Comparison of ENCODE assay signal across 28 cellular contexts in the genomic region with DNA sequence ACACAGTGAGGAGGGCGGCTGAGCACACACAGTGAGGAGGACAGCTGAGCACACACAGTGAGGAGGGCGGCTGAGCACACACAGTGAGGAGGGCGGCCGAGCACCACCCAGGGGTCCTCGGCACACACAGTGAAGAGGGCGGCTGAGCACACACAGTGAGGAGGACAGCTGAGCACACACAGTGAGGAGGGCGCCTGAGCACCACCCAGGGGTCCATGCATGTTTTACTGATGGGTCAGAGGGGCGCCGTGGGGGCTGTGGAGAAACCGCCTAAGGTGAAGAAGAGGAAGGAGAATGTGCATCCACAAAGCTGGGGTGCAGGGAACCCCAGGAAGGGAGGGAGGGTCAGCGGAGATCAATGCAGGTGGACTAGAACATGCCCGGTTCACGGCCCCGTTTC.
DNase-seq lines count a peak whose midpoint lies in the region; ATAC-seq and TF ChIP-seq lines count a peak whose summit lies in the region.
"Had no signal": no experiment of that assay in that cellular context is flagged by ENCODE, and none has a peak within 500 bp of the region (broad histone marks: within the 10 kb centered on the region; RNA-seq: fewer than 3 reads in every experiment).

No MANE protein-coding gene starts in this region.

- no peaks in the 10 kb centered on the region for H3K9me3 Mint-ChIP-seq in osteocyte (ENCODE audit: unreplicated experiment)
- H3K9me3 Mint-ChIP-seq: activated naive CD4-positive, alpha-beta T cell treated with anti-CD3 and anti-CD28 coated beads for 36 hours; stimulated activated memory B cell treated with anti-CD40 and anti-IgM and Interleukin-4, amounts not matched to agents 10 μg/mL and 1 μg/mL and 100 μg/mL, for 72 hours had no signal

- no peak overlapping the region for H3K4me3 ChIP-seq in colonic mucosa
- H3K4me3 ChIP-seq: BLaER1, breast epithelium, lung, suprapubic skin had no signal

- H3K36me3 ChIP-seq in colonic mucosa: no peaks in the 10 kb centered on the region
- H3K36me3 ChIP-seq: BLaER1, breast epithelium, suprapubic skin had no signal

- intact Hi-C loops in colonic mucosa (cut with DNase I): no loop called here

- H3K36me3 Mint-ChIP-seq in osteocyte (ENCODE audit: unreplicated experiment): no peaks in the 10 kb centered on the region
- H3K36me3 Mint-ChIP-seq: stimulated activated memory B cell treated with anti-CD40 and anti-IgM and Interleukin-4, amounts not matched to agents 10 μg/mL and 1 μg/mL and 100 μg/mL, for 72 hours had no signal

- no peak overlapping the region for H3K27ac Mint-ChIP-seq in osteocyte (ENCODE audit: unreplicated experiment)
- H3K27ac Mint-ChIP-seq: activated naive CD4-positive, alpha-beta T cell treated with anti-CD3 and anti-CD28 coated beads for 36 hours; stimulated activated memory B cell treated with anti-CD40 and anti-IgM and Interleukin-4, amounts not matched to agents 10 μg/mL and 1 μg/mL and 100 μg/mL, for 72 hours had no signal

- DNase-seq in COR-L47 (lab: John Stamatoyannopoulos, UW): peak; percentile 30
- peak; percentile 86 for DNase-seq in NCI-H69 (lab: John Stamatoyannopoulos, UW)
- peak; percentile 4 for DNase-seq in colonic mucosa
- DNase-seq in osteocyte (ENCODE audit: extremely low spot score, unreplicated experiment): peak; percentile 73
- DNase-seq in SW 1271 (lab: John Stamatoyannopoulos, UW): no peak
- DNase-seq in kidney glomerular epithelial cell (lab: John Stamatoyannopoulos, UW): no peak
- DNase-seq: ACHN; activated CD4-positive, alpha-beta T cell treated with anti-CD3 and anti-CD28 coated beads for 48 hours; activated naive CD4-positive, alpha-beta T cell treated with anti-CD3 and anti-CD28 coated beads for 36 hours; Caco-2; DMS79; GF-D8; Karpas-422; NCI-H1048; NCI-H2029; NCI-H446 treated with DMSO at 0.1 percent for 48 hours; occipital lobe; retina; SK-N-SH; stimulated activated CD4-positive, alpha-beta T cell treated with anti-CD3 and anti-CD28 coated beads, Interleukin-4, amount 100 ng/mL, for 1 hour had no signal

- H3K4me1 Mint-ChIP-seq in osteocyte (ENCODE audit: unreplicated experiment): peaks cover 17% of the 10 kb centered on the region

- no peaks in the 10 kb centered on the region for H3K9me3 ChIP-seq in colonic mucosa
- H3K9me3 ChIP-seq: breast epithelium, Caco-2, SK-N-SH, suprapubic skin had no signal

- no peak overlapping the region for H3K27ac ChIP-seq in colonic mucosa
- H3K27ac ChIP-seq: BLaER1, breast epithelium, suprapubic skin, VCaP had no signal

- no peak overlapping the region for H3K9ac ChIP-seq in colonic mucosa (ENCODE audit: low read depth in 2 of 2, low read length in 2 of 2)
- H3K9ac ChIP-seq: BLaER1, SK-N-SH had no signal

- TF ChIP-seq CTCF in colonic mucosa (IDR thresholded peaks at IDR 0.05): no peak
- TF ChIP-seq CTCF in osteocyte (IDR thresholded peaks at IDR 0.05): no peak

- no peaks in the 10 kb centered on the region for H3K27me3 Mint-ChIP-seq in osteocyte (ENCODE audit: unreplicated experiment)

- no peaks in the 10 kb centered on the region for H3K27me3 ChIP-seq in colonic mucosa
- H3K27me3 ChIP-seq: BLaER1 had no signal

- no peak overlapping the region for H3K4me3 Mint-ChIP-seq in osteocyte (ENCODE audit: unreplicated experiment)
- H3K4me3 Mint-ChIP-seq: activated naive CD4-positive, alpha-beta T cell treated with anti-CD3 and anti-CD28 coated beads for 36 hours; stimulated activated memory B cell treated with anti-CD40 and anti-IgM and Interleukin-4, amounts not matched to agents 10 μg/mL and 1 μg/mL and 100 μg/mL, for 72 hours had no signal

- ATAC-seq in HG03139 (IDR thresholded peaks at IDR 0.05; ENCODE audit: unreplicated experiment) (no peak), GM18861 (IDR thresholded peaks at IDR 0.05; ENCODE audit: unreplicated experiment) (no peak)
- ATAC-seq: stimulated activated memory B cell treated with anti-CD40 and anti-IgM and Interleukin-4, amounts not matched to agents 10 μg/mL and 1 μg/mL and 100 μg/mL, for 72 hours had no signal

- H3K4me1 ChIP-seq in colonic mucosa: no peaks in the 10 kb centered on the region
- H3K4me1 ChIP-seq: breast epithelium, suprapubic skin had no signal

Comparison
In these comparisons a context has a peak if more than half of its experiments do, and no peak if none do; other contexts are left out.
1. DNase-seq: peak in COR-L47 (single experiment), NCI-H69 (single experiment), colonic mucosa (single experiment) and osteocyte (single experiment); none in SW 1271 (0 of 2) and kidney glomerular epithelial cell (single experiment).